ENCODE assay signal across 1 cellular context in the genomic region with DNA sequence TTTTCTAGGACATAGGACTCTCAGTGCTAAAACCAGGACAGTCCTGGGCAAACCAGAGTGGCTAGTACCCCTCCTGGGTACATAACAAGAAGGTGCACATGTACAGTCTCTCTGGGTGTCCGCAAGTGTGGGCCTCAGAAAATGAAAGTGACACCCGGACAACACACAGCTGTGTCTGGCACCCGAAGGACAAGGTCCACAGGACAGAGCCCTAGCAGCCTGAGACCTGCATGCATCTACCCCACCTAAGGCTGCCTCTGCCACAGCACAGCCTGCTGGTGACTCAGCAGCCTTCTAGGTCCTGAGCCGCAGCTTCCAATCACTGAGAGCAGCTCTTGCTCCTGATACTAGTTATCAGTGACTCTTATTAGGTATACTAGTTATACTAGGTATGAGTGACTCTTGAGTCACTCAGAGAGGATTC.
TF ChIP-seq lines count a peak whose summit lies in the region.

No MANE protein-coding gene starts in this region.

TF ChIP-seq in HepG2, 621 proteins besides CTCF, POLR2A, EP300 and RAD21 (continued from another document and continues in another):
- TF ChIP-seq IRF2 (CRISPR knock-in tag; IDR thresholded peaks at IDR 0.05) = peak; percentile 88
- TF ChIP-seq, protein P1, sequence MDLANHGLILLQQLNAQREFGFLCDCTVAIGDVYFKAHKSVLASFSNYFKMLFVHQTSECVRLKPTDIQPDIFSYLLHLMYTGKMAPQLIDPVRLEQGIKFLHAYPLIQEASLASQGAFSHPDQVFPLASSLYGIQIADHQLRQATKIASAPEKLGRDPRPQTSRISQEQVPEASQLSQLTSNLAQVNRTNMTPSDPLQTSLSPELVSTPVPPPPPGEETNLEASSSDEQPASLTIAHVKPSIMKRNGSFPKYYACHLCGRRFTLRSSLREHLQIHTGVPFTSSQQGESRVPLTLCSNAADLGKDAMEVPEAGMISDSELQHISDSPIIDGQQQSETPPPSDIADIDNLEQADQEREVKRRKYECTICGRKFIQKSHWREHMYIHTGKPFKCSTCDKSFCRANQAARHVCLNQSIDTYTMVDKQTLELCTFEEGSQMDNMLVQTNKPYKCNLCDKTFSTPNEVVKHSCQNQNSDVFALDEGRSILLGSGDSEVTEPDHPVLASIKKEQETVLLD (CRISPR knock-in tag; IDR thresholded peaks at IDR 0.05; ENCODE audit: low read depth) = no peak
- no peak for TF ChIP-seq EED (CRISPR knock-in tag; IDR thresholded peaks at IDR 0.05)
- TF ChIP-seq ZNF10 (CRISPR knock-in tag; IDR thresholded peaks at IDR 0.05; ENCODE audit: borderline replicate concordance, low read depth) = no peak
- TF ChIP-seq ZNF660 (CRISPR knock-in tag; IDR thresholded peaks at IDR 0.05; ENCODE audit: borderline replicate concordance, low read depth) = no peak
- TF ChIP-seq NAIF1 (CRISPR knock-in tag; IDR thresholded peaks at IDR 0.05; ENCODE audit: borderline replicate concordance) = no peak
- TF ChIP-seq ZNF253 (CRISPR knock-in tag; IDR thresholded peaks at IDR 0.05; ENCODE audit: borderline replicate concordance) = no peak
- no peak for TF ChIP-seq ZNF562 (CRISPR knock-in tag; IDR thresholded peaks at IDR 0.05; ENCODE audit: borderline replicate concordance)
- TF ChIP-seq, protein P2, sequence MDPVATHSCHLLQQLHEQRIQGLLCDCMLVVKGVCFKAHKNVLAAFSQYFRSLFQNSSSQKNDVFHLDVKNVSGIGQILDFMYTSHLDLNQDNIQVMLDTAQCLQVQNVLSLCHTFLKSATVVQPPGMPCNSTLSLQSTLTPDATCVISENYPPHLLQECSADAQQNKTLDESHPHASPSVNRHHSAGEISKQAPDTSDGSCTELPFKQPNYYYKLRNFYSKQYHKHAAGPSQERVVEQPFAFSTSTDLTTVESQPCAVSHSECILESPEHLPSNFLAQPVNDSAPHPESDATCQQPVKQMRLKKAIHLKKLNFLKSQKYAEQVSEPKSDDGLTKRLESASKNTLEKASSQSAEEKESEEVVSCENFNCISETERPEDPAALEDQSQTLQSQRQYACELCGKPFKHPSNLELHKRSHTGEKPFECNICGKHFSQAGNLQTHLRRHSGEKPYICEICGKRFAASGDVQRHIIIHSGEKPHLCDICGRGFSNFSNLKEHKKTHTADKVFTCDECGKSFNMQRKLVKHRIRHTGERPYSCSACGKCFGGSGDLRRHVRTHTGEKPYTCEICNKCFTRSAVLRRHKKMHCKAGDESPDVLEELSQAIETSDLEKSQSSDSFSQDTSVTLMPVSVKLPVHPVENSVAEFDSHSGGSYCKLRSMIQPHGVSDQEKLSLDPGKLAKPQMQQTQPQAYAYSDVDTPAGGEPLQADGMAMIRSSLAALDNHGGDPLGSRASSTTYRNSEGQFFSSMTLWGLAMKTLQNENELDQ (CRISPR knock-in tag; IDR thresholded peaks at IDR 0.05; ENCODE audit: borderline replicate concordance) = no peak
- TF ChIP-seq NCOA5 (CRISPR knock-in tag; IDR thresholded peaks at IDR 0.05) = no peak
- peak; percentile 85 for TF ChIP-seq ZMYM3 (CRISPR knock-in tag; IDR thresholded peaks at IDR 0.05)
- TF ChIP-seq, protein P3, sequence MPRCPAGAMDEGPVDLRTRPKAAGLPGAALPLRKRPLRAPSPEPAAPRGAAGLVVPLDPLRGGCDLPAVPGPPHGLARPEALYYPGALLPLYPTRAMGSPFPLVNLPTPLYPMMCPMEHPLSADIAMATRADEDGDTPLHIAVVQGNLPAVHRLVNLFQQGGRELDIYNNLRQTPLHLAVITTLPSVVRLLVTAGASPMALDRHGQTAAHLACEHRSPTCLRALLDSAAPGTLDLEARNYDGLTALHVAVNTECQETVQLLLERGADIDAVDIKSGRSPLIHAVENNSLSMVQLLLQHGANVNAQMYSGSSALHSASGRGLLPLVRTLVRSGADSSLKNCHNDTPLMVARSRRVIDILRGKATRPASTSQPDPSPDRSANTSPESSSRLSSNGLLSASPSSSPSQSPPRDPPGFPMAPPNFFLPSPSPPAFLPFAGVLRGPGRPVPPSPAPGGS (CRISPR knock-in tag; IDR thresholded peaks at IDR 0.05) = no peak
- no peak for TF ChIP-seq ZNF296 (CRISPR knock-in tag; conservative IDR thresholded peaks at IDR 0.05)
- TF ChIP-seq ZNF781 (CRISPR knock-in tag; IDR thresholded peaks at IDR 0.05; ENCODE audit: borderline replicate concordance, not compliant biosample characterization) = no peak
- TF ChIP-seq, protein P4, sequence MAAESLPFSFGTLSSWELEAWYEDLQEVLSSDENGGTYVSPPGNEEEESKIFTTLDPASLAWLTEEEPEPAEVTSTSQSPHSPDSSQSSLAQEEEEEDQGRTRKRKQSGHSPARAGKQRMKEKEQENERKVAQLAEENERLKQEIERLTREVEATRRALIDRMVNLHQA (CRISPR knock-in tag; IDR thresholded peaks at IDR 0.05) = no peak
- TF ChIP-seq KDM6A (CRISPR knock-in tag; IDR thresholded peaks at IDR 0.05; ENCODE audit: low read depth) = no peak
- TF ChIP-seq ZBTB7A (CRISPR knock-in tag; IDR thresholded peaks at IDR 0.05) = no peak
- no peak for TF ChIP-seq ZBTB20 (CRISPR knock-in tag; IDR thresholded peaks at IDR 0.05; ENCODE audit: borderline replicate concordance, low read depth)
- peak; percentile 34; the same call in 1 of the 2 replicates for TF ChIP-seq FOXO1 (CRISPR knock-in tag; IDR thresholded peaks at IDR 0.05)
- peak in 1 of 2 experiments; percentile 42; a peak in 2 of 4 replicates for TF ChIP-seq MAFK (conservative IDR thresholded peaks at IDR 0.05 in 1 of 2, IDR thresholded peaks at IDR 0.05 in 1 of 2; ENCODE audit: low read length in 2 of 2)
- TF ChIP-seq, protein P5, sequence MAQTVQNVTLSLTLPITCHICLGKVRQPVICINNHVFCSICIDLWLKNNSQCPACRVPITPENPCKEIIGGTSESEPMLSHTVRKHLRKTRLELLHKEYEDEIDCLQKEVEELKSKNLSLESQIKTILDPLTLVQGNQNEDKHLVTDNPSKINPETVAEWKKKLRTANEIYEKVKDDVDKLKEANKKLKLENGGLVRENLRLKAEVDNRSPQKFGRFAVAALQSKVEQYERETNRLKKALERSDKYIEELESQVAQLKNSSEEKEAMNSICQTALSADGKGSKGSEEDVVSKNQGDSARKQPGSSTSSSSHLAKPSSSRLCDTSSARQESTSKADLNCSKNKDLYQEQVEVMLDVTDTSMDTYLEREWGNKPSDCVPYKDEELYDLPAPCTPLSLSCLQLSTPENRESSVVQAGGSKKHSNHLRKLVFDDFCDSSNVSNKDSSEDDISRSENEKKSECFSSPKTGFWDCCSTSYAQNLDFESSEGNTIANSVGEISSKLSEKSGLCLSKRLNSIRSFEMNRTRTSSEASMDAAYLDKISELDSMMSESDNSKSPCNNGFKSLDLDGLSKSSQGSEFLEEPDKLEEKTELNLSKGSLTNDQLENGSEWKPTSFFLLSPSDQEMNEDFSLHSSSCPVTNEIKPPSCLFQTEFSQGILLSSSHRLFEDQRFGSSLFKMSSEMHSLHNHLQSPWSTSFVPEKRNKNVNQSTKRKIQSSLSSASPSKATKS (CRISPR knock-in tag; IDR thresholded peaks at IDR 0.05) = no peak
- TF ChIP-seq, protein P6, sequence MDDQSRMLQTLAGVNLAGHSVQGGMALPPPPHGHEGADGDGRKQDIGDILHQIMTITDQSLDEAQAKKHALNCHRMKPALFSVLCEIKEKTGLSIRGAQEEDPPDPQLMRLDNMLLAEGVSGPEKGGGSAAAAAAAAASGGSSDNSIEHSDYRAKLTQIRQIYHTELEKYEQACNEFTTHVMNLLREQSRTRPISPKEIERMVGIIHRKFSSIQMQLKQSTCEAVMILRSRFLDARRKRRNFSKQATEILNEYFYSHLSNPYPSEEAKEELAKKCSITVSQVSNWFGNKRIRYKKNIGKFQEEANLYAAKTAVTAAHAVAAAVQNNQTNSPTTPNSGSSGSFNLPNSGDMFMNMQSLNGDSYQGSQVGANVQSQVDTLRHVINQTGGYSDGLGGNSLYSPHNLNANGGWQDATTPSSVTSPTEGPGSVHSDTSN (CRISPR knock-in tag; IDR thresholded peaks at IDR 0.05; ENCODE audit: borderline replicate concordance) = no peak
- TF ChIP-seq, protein P7, sequence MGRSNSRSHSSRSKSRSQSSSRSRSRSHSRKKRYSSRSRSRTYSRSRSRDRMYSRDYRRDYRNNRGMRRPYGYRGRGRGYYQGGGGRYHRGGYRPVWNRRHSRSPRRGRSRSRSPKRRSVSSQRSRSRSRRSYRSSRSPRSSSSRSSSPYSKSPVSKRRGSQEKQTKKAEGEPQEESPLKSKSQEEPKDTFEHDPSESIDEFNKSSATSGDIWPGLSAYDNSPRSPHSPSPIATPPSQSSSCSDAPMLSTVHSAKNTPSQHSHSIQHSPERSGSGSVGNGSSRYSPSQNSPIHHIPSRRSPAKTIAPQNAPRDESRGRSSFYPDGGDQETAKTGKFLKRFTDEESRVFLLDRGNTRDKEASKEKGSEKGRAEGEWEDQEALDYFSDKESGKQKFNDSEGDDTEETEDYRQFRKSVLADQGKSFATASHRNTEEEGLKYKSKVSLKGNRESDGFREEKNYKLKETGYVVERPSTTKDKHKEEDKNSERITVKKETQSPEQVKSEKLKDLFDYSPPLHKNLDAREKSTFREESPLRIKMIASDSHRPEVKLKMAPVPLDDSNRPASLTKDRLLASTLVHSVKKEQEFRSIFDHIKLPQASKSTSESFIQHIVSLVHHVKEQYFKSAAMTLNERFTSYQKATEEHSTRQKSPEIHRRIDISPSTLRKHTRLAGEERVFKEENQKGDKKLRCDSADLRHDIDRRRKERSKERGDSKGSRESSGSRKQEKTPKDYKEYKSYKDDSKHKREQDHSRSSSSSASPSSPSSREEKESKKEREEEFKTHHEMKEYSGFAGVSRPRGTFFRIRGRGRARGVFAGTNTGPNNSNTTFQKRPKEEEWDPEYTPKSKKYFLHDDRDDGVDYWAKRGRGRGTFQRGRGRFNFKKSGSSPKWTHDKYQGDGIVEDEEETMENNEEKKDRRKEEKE (IDR thresholded peaks at IDR 0.05) = no peak
- TF ChIP-seq, protein P8, sequence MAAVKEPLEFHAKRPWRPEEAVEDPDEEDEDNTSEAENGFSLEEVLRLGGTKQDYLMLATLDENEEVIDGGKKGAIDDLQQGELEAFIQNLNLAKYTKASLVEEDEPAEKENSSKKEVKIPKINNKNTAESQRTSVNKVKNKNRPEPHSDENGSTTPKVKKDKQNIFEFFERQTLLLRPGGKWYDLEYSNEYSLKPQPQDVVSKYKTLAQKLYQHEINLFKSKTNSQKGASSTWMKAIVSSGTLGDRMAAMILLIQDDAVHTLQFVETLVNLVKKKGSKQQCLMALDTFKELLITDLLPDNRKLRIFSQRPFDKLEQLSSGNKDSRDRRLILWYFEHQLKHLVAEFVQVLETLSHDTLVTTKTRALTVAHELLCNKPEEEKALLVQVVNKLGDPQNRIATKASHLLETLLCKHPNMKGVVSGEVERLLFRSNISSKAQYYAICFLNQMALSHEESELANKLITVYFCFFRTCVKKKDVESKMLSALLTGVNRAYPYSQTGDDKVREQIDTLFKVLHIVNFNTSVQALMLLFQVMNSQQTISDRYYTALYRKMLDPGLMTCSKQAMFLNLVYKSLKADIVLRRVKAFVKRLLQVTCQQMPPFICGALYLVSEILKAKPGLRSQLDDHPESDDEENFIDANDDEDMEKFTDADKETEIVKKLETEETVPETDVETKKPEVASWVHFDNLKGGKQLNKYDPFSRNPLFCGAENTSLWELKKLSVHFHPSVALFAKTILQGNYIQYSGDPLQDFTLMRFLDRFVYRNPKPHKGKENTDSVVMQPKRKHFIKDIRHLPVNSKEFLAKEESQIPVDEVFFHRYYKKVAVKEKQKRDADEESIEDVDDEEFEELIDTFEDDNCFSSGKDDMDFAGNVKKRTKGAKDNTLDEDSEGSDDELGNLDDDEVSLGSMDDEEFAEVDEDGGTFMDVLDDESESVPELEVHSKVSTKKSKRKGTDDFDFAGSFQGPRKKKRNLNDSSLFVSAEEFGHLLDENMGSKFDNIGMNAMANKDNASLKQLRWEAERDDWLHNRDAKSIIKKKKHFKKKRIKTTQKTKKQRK (IDR thresholded peaks at IDR 0.05; ENCODE audit: low read length) = no peak
- TF ChIP-seq, protein P9, sequence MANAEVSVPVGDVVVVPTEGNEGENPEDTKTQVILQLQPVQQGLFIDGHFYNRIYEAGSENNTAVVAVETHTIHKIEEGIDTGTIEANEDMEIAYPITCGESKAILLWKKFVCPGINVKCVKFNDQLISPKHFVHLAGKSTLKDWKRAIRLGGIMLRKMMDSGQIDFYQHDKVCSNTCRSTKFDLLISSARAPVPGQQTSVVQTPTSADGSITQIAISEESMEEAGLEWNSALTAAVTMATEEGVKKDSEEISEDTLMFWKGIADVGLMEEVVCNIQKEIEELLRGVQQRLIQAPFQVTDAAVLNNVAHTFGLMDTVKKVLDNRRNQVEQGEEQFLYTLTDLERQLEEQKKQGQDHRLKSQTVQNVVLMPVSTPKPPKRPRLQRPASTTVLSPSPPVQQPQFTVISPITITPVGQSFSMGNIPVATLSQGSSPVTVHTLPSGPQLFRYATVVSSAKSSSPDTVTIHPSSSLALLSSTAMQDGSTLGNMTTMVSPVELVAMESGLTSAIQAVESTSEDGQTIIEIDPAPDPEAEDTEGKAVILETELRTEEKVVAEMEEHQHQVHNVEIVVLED (CRISPR knock-in tag; IDR thresholded peaks at IDR 0.05; ENCODE audit: borderline replicate concordance) = no peak
- no peak for TF ChIP-seq CC2D1A (CRISPR knock-in tag; IDR thresholded peaks at IDR 0.05)
- TF ChIP-seq HDAC1 (CRISPR knock-in tag; IDR thresholded peaks at IDR 0.05) = no peak
- TF ChIP-seq ESRRA (CRISPR knock-in tag; IDR thresholded peaks at IDR 0.05; ENCODE audit: low read depth) = no peak
- TF ChIP-seq HMG20A (CRISPR knock-in tag; IDR thresholded peaks at IDR 0.05; ENCODE audit: borderline replicate concordance) = peak; percentile 24; the same call in 1 of the 2 replicates
- TF ChIP-seq ZFY (CRISPR knock-in tag; IDR thresholded peaks at IDR 0.05) = peak; percentile 42; the same call in 1 of the 2 replicates
- TF ChIP-seq ZNF326 (CRISPR knock-in tag; IDR thresholded peaks at IDR 0.05; ENCODE audit: borderline replicate concordance) = no peak
- TF ChIP-seq MEIS1 (CRISPR knock-in tag; IDR thresholded peaks at IDR 0.05; ENCODE audit: borderline replicate concordance) = no peak
- no peak for TF ChIP-seq NR1H2 (CRISPR knock-in tag; IDR thresholded peaks at IDR 0.05; ENCODE audit: borderline replicate concordance, low read depth)
- no peak for TF ChIP-seq SMARCE1 (IDR thresholded peaks at IDR 0.05; ENCODE audit: borderline replicate concordance)
- TF ChIP-seq BRCA1 (CRISPR knock-in tag; IDR thresholded peaks at IDR 0.05) = no peak
- TF ChIP-seq, protein P10, sequence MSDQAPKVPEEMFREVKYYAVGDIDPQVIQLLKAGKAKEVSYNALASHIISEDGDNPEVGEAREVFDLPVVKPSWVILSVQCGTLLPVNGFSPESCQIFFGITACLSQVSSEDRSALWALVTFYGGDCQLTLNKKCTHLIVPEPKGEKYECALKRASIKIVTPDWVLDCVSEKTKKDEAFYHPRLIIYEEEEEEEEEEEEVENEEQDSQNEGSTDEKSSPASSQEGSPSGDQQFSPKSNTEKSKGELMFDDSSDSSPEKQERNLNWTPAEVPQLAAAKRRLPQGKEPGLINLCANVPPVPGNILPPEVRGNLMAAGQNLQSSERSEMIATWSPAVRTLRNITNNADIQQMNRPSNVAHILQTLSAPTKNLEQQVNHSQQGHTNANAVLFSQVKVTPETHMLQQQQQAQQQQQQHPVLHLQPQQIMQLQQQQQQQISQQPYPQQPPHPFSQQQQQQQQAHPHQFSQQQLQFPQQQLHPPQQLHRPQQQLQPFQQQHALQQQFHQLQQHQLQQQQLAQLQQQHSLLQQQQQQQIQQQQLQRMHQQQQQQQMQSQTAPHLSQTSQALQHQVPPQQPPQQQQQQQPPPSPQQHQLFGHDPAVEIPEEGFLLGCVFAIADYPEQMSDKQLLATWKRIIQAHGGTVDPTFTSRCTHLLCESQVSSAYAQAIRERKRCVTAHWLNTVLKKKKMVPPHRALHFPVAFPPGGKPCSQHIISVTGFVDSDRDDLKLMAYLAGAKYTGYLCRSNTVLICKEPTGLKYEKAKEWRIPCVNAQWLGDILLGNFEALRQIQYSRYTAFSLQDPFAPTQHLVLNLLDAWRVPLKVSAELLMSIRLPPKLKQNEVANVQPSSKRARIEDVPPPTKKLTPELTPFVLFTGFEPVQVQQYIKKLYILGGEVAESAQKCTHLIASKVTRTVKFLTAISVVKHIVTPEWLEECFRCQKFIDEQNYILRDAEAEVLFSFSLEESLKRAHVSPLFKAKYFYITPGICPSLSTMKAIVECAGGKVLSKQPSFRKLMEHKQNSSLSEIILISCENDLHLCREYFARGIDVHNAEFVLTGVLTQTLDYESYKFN (CRISPR knock-in tag; conservative IDR thresholded peaks at IDR 0.05) = peak; percentile 66
